ENCODE assay signal across 9 cellular contexts in the genomic region with DNA sequence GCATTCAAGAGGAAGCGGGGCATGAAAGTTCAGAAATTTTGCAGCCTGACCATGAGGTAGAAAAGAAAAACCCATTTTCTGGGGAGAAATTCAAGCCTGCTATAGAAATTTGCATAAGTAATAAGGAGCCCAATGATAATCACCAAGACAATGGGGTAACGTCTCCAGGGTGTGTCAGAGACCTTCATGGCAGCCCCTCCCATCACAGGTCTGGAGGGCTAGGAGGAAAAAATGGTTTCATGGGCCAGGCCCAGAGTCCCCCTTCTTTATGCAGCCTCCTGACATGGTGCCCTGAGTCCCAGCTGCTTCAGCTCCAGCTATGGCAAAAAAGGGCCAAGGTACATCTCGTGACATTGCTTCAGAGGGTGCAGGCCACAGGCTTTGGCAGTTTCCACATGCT.
"Had no signal": no experiment of that assay in that cellular context is flagged by ENCODE, and none has a peak within 500 bp of the region (broad histone marks: within the 10 kb centered on the region; RNA-seq: fewer than 3 reads in every experiment).

No MANE protein-coding gene starts in this region.

- ATAC-seq: GM23338 had no signal

- FAIRE-seq: H1, H54, HTR-8/SVneo had no signal

- H3K4me3 ChIP-seq: GM23338 had no signal

- DNase-seq: H9, HCEC 1CT, HFFc6, IMR-90, KBM-7 had no signal
